In genomic region chr1:15152318-15153183, GRCh38 we compare ENCODE assay signal across 8 cellular contexts. TPM values are rescaled to one million over a fixed set of nuclear protein-coding genes. Genes with fewer than 3 reads are reported as not detected.
DNase-seq lines count a peak whose midpoint lies in the region; ATAC-seq and TF ChIP-seq lines count a peak whose summit lies in the region.

No MANE protein-coding gene starts in this region.

- peak overlapping the region; percentile 71 to 83 (median 75) for H3K4me3 ChIP-seq in mammary epithelial cell (replicated peaks in 1 of 3; ENCODE audit: insufficient read depth in 1 of 3, low read depth in 2 of 3, low read length in 3 of 3)
- peak overlapping the region; percentile 86 for H3K4me3 ChIP-seq in iPS-15b (ENCODE audit: low read depth, low read length)

- H3K9ac ChIP-seq in mammary epithelial cell (ENCODE audit: insufficient read depth, low read length) (peak overlapping the region; percentile 90), iPS-15b (ENCODE audit: low read depth, low read length) (peak overlapping the region; percentile 3)

- dilution Hi-C loops in mammary epithelial cell (cut with HindIII; ENCODE audit: low sequenced_read_pairs) = no loop called here

- peak overlapping the region; percentile 81 for H3K27ac ChIP-seq in mammary epithelial cell (ENCODE audit: insufficient read depth, low read depth, low read length)

- no peaks in the 10 kb centered on the region for H3K27me3 ChIP-seq in mammary epithelial cell (ENCODE audit: insufficient read depth, low read length)
- H3K27me3 ChIP-seq in iPS-15b (ENCODE audit: control insufficient read depth, insufficient read depth, low read length) = peaks cover 20% of the 10 kb centered on the region

- CTCF ChIA-PET in mammary epithelial cell (lab: Charles Lee; ENCODE audit: low non-redundant PET) = interaction anchor here (0.7 kb wide), 1 partner anchor 51 kb away, joined by 4 read pairs; no protein-coding TSS in a partner anchor

- WGBS in mammary epithelial cell (ENCODE audit: low coverage, missing lambda C conversion rate) = 1% methylated on average over 38 of the region's 61 CpGs

- H3K36me3 ChIP-seq in mammary epithelial cell (ENCODE audit: insufficient read depth, low read length) = no peaks in the 10 kb centered on the region
- H3K36me3 ChIP-seq in iPS-15b (ENCODE audit: control insufficient read depth, insufficient read depth, low read length) = no peaks in the 10 kb centered on the region

- peak; percentile 52 to 82 for TF ChIP-seq CTCF in mammary epithelial cell (conservative IDR thresholded peaks at IDR 0.05 in 1 of 2, IDR thresholded peaks at IDR 0.05 in 1 of 2; ENCODE audit: extremely low read depth in 1 of 2, insufficient read depth in 1 of 2, low read depth in 1 of 2, low read length in 2 of 2)

- no peaks in the 10 kb centered on the region for H4K20me1 ChIP-seq in mammary epithelial cell (ENCODE audit: insufficient read depth, low read length)

- TSS peak; percentile 16 for BruUV-seq in mammary epithelial cell (replicated peaks; lab: Mats Ljungman, UMichigan)

- H3K4me2 ChIP-seq in mammary epithelial cell (ENCODE audit: insufficient read depth, low read depth, low read length) = peak overlapping the region; percentile 94

- H2AFZ ChIP-seq in mammary epithelial cell (ENCODE audit: low read depth, low read length) = peak overlapping the region; percentile 94

- in situ Hi-C loops in mammary epithelial cell (cut with MboI; ENCODE audit: low sequenced_read_pairs in 2 of 2) = loop anchor here (5.0 to 10.0 kb wide), 3 partner anchors 120 to 262 kb away; no protein-coding TSS in a partner anchor

- peak; percentile 86 for DNase-seq in COLO829 (ENCODE audit: low spot score)
- DNase-seq in HT1080 (ENCODE audit: low read depth) = peak; percentile 87
- DNase-seq in OCI-M1 (lab: John Stamatoyannopoulos, UW) = peak; percentile 92
- DNase-seq in mammary epithelial cell = peak; percentile 89
- DNase-seq in putamen (ENCODE audit: low spot score) = peak; percentile 65

- no peak for ATAC-seq in GM21381 (IDR thresholded peaks at IDR 0.05; ENCODE audit: unreplicated experiment)
- no peak for ATAC-seq in HG03457 (IDR thresholded peaks at IDR 0.05; ENCODE audit: unreplicated experiment)

- peaks cover 18% of the 10 kb centered on the region for H3K4me1 ChIP-seq in mammary epithelial cell (ENCODE audit: insufficient read depth, low read length)
- H3K4me1 ChIP-seq in iPS-15b (ENCODE audit: control insufficient read depth, insufficient read depth, low read length) = peaks cover 11% of the 10 kb centered on the region

- H3K9me3 ChIP-seq in mammary epithelial cell (replicated peaks; ENCODE audit: insufficient read depth, low read length) (no peaks in the 10 kb centered on the region), iPS-15b (ENCODE audit: control insufficient read depth, insufficient read depth, low read length) (peaks cover 3% of the 10 kb centered on the region)

- intact Hi-C loops in mammary epithelial cell (cut with micrococcal nuclease) = loop anchor here (1.0 to 10.0 kb wide), 6 partner anchors 24 to 372 kb away; partner anchors contain the start of genes CASP9 and DNAJC16

- peaks cover 39% of the 10 kb centered on the region for H3K79me2 ChIP-seq in mammary epithelial cell (ENCODE audit: insufficient read depth, low read length)

RNA-seq across cellular contexts. Expression of gene TMEM51, which starts 1.0 kb away (rescaled TPM):
- total RNA-seq in HT1080 (2014; rRNA removed; shearing (Covaris generic)) = 14.5 and 19.9 TPM in 2 replicates
- 20.9 and 21.4 TPM in 2 replicates for polyA plus RNA-seq in HT1080 (2015; cell fraction: cytosol; rRNA removed)
- polyA plus RNA-seq in HT1080 (2015; cell fraction: nucleus; rRNA removed) = 17.4 and 19.4 TPM in 2 replicates
- 10 to 100 TPM; 15.1 to 16.2 TPM for total RNA-seq in mammary epithelial cell
- polyA plus RNA-seq in mammary epithelial cell = 14.9 TPM
- 4.4 TPM for polyA minus RNA-seq in mammary epithelial cell
